Comparison of ENCODE assay signal across 18 cellular contexts in genomic region chr9:96522371-96522770, GRCh38.
A peak's percentile ranks its signal among the peaks of the same experiment; 100 is the strongest.
DNase-seq lines count a peak whose midpoint lies in the region; ATAC-seq, FAIRE-seq and TF ChIP-seq lines count a peak whose summit lies in the region.
"Had no signal": no experiment of that assay in that cellular context is flagged by ENCODE, and none has a peak within 500 bp of the region (broad histone marks: within the 10 kb centered on the region; RNA-seq: fewer than 3 reads in every experiment).

No MANE protein-coding gene starts in this region.

- in situ Hi-C loops in HAP-1 (cut with MboI; ENCODE audit: low sequenced_read_pairs), result no loop called here

- H3K4me1 ChIP-seq in BLaER1 (peaks cover 9% of the 10 kb centered on the region), HAP-1 (no peaks in the 10 kb centered on the region)
- H3K4me1 ChIP-seq: gastroesophageal sphincter, testis had no signal

- H3K9me3 ChIP-seq in BLaER1 (no peaks in the 10 kb centered on the region), SK-N-MC (ENCODE audit: low read depth, low read length) (no peaks in the 10 kb centered on the region), HAP-1 (no peaks in the 10 kb centered on the region)
- H3K9me3 ChIP-seq: gastroesophageal sphincter, testis had no signal

- no peaks in the 10 kb centered on the region for H3K36me3 Mint-ChIP-seq in natural killer cell treated with Interleukin-12 subunit alpha and Interleukin-12 subunit beta and Interleukin-15 and Interleukin-18, amount 100 ng/mL, for 72 hours

- H3K4me1 Mint-ChIP-seq in natural killer cell treated with Interleukin-12 subunit alpha and Interleukin-12 subunit beta and Interleukin-15 and Interleukin-18, amount 100 ng/mL, for 72 hours (ENCODE audit: low read depth in 2 of 2), result no peaks in the 10 kb centered on the region

- no peak for FAIRE-seq in frontal cortex (lab: Jason Lieb, UNC)
- FAIRE-seq: HTR-8/SVneo had no signal

- H3K27ac Mint-ChIP-seq in natural killer cell treated with Interleukin-12 subunit alpha and Interleukin-12 subunit beta and Interleukin-15 and Interleukin-18, amount 100 ng/mL, for 72 hours, result no peak overlapping the region

- H3K9ac ChIP-seq in BLaER1 (no peak overlapping the region), SK-N-MC (ENCODE audit: insufficient read length) (no peak overlapping the region)

- no peak for TF ChIP-seq CTCF in epithelial cell of proximal tubule (conservative IDR thresholded peaks at IDR 0.05; ENCODE audit: low read depth, low read length)

- H3K27me3 ChIP-seq in BLaER1 (no peaks in the 10 kb centered on the region), HAP-1 (ENCODE audit: low read depth) (no peaks in the 10 kb centered on the region)
- H3K27me3 ChIP-seq: gastroesophageal sphincter, testis had no signal

- no peak overlapping the region for H3K27ac ChIP-seq in BLaER1
- H3K27ac ChIP-seq in SK-N-MC, result peak overlapping the region; percentile 57

- H4K20me1 ChIP-seq in BLaER1, result no peaks in the 10 kb centered on the region

- H3K4me2 ChIP-seq in BLaER1, result peak overlapping the region; percentile 11; the same call in 1 of the 2 replicates

- DNase-seq in GF-D8 (lab: John Stamatoyannopoulos, UW), result peak; percentile 48
- no peak for DNase-seq in SK-N-MC (ENCODE audit: low read depth, low spot score)
- peak; percentile 19 for DNase-seq in epithelial cell of proximal tubule (ENCODE audit: low read depth)
- DNase-seq in natural killer cell treated with Interleukin-12 subunit alpha and Interleukin-12 subunit beta and Interleukin-15 and Interleukin-18, amount 100 ng/mL, for 72 hours (ENCODE audit: low spot score), result no peak
- no peak for DNase-seq in HAP-1 (ENCODE audit: low spot score in 2 of 2)
- no peak for DNase-seq in frontal cortex (ENCODE audit: low spot score in 2 of 2)
- DNase-seq in cerebellar cortex (ENCODE audit: low spot score), result no peak
- DNase-seq: anterior cingulate cortex; Calu3; NCI-H2081; NCI-H526 treated with DMSO at 0.1 percent for 48 hours; stimulated activated CD4-positive, alpha-beta T cell treated with anti-CD3 and anti-CD28 coated beads, Interleukin-4, amount 100 ng/mL, for 1 hour; T-helper 1 cell; testis had no signal

- H3K4me3 ChIP-seq in BLaER1 (no peak overlapping the region), SK-N-MC (no peak overlapping the region), epithelial cell of proximal tubule (ENCODE audit: low read depth, low read length) (no peak overlapping the region), HAP-1 (no peak overlapping the region)
- H3K4me3 ChIP-seq: gastroesophageal sphincter, testis had no signal

- H3K4me3 Mint-ChIP-seq in natural killer cell treated with Interleukin-12 subunit alpha and Interleukin-12 subunit beta and Interleukin-15 and Interleukin-18, amount 100 ng/mL, for 72 hours, result no peak overlapping the region

- H3K36me3 ChIP-seq in BLaER1 (no peaks in the 10 kb centered on the region), SK-N-MC (ENCODE audit: insufficient read depth, low read length) (no peaks in the 10 kb centered on the region; the same call in 1 of the 2 replicates), HAP-1 (replicated peaks) (peaks cover 2% of the 10 kb centered on the region; the same call in 1 of the 2 replicates)

- H3K27me3 Mint-ChIP-seq in natural killer cell treated with Interleukin-12 subunit alpha and Interleukin-12 subunit beta and Interleukin-15 and Interleukin-18, amount 100 ng/mL, for 72 hours, result peaks cover 0 to 3% of the 10 kb centered on the region in 2 donors

- no peak for ATAC-seq in natural killer cell treated with Interleukin-12 subunit alpha and Interleukin-12 subunit beta and Interleukin-15 and Interleukin-18, amount 100 ng/mL, for 72 hours
- ATAC-seq: gastroesophageal sphincter, Panc1 had no signal

- no peaks in the 10 kb centered on the region for H3K9me3 Mint-ChIP-seq in natural killer cell treated with Interleukin-12 subunit alpha and Interleukin-12 subunit beta and Interleukin-15 and Interleukin-18, amount 100 ng/mL, for 72 hours

Comparison
In these comparisons a context has a peak if more than half of its experiments do, and no peak if none do; other contexts are left out.
1. DNase-seq: peak in GF-D8 (single experiment) and epithelial cell of proximal tubule (single experiment); none in SK-N-MC (single experiment), natural killer cell treated with Interleukin-12 subunit alpha and Interleukin-12 subunit beta and Interleukin-15 and Interleukin-18, amount 100 ng/mL, for 72 hours (single experiment), HAP-1 (0 of 2), frontal cortex (0 of 2) and cerebellar cortex (single experiment).